ENCODE assay signal across 34 cellular contexts in genomic region chr2:203135105-203135504, GRCh38.
DNase-seq lines count a peak whose midpoint lies in the region; ATAC-seq, FAIRE-seq and TF ChIP-seq lines count a peak whose summit lies in the region.
"Had no signal": no experiment of that assay in that cellular context is flagged by ENCODE, and none has a peak within 500 bp of the region (broad histone marks: within the 10 kb centered on the region; RNA-seq: fewer than 3 reads in every experiment).

No MANE protein-coding gene starts in this region.

- peak overlapping the region; percentile 57 for H3K27ac Mint-ChIP-seq in nephron progenitor cell
- H3K27ac Mint-ChIP-seq: B cell; CD14-positive monocyte; CD4-positive, alpha-beta memory T cell; CD4-positive, alpha-beta T cell; CD8-positive, alpha-beta T cell had no signal

- H3K36me3 ChIP-seq in HepG2 (replicated peaks in 1 of 2; ENCODE audit: control insufficient read depth in 1 of 2, insufficient read depth in 2 of 2, low read length in 2 of 2): peaks cover 0 to 5% of the 10 kb centered on the region in 2 experiments; a peak in 3 of 5 replicates
- peaks cover 0 to 35% (median 4%) of the 10 kb centered on the region in 4 donors for H3K36me3 ChIP-seq in right lobe of liver
- peaks cover 8% of the 10 kb centered on the region; the same call in 1 of the 3 replicates for H3K36me3 ChIP-seq in K562 (ENCODE audit: control insufficient read depth, insufficient read depth, low read length)
- H3K36me3 ChIP-seq: BE2C, BLaER1 had no signal

- H3K27me3 ChIP-seq in HepG2 (ENCODE audit: control insufficient read depth in 1 of 2, insufficient read depth in 2 of 2, low read length in 2 of 2) (no peaks in the 10 kb centered on the region), right lobe of liver (no peaks in the 10 kb centered on the region), K562 (ENCODE audit: control insufficient read depth in 2 of 2, insufficient read depth in 2 of 2, low read length in 2 of 2) (no peaks in the 10 kb centered on the region)
- H3K27me3 ChIP-seq: BE2C; BLaER1; BLaER1 treated with 17β-estradiol and CSF1 and Interleukin-3, amounts not matched to agents 10 nM and 100 nM had no signal

- WGBS in HepG2 (ENCODE audit: low lambda C conversion rate): 87% methylated on average over 4 of the region's 4 CpGs
- 89% methylated on average over 2 of the region's 4 CpGs for WGBS in right lobe of liver (ENCODE audit: insufficient coverage, low coverage, low lambda C conversion rate, missing lambda C conversion rate)
- 40% methylated on average over 2 of the region's 4 CpGs for WGBS in K562 (ENCODE audit: insufficient coverage, low coverage, missing lambda C conversion rate)

- no peak overlapping the region for H3K27ac ChIP-seq in HepG2 (ENCODE audit: extremely low read length, insufficient read depth, low read length)
- no peak overlapping the region for H3K27ac ChIP-seq in right lobe of liver
- H3K27ac ChIP-seq in K562 (ENCODE audit: extremely low read depth, low read depth, low read length): no peak overlapping the region
- H3K27ac ChIP-seq: 22Rv1; A549; BLaER1; BLaER1 treated with 17β-estradiol and CSF1 and Interleukin-3, amounts not matched to agents 10 nM and 100 nM; C4-2B had no signal

- no peaks in the 10 kb centered on the region for H3K36me3 Mint-ChIP-seq in nephron progenitor cell (ENCODE audit: low read depth)

- H2AFZ ChIP-seq in HepG2 (ENCODE audit: low read length) (no peak overlapping the region), K562 (ENCODE audit: low read depth, low read length) (no peak overlapping the region)

- no peak for TF ChIP-seq EP300 in HepG2 (IDR thresholded peaks at IDR 0.05; ENCODE audit: low read depth in 2 of 2, low read length in 2 of 2)
- TF ChIP-seq EP300 in HepG2 (CRISPR knock-in tag; IDR thresholded peaks at IDR 0.05; ENCODE audit: borderline replicate concordance): no peak
- TF ChIP-seq EP300 in K562 (IDR thresholded peaks at IDR 0.05; ENCODE audit: low read length): no peak

- no peaks in the 10 kb centered on the region for H3K4me1 Mint-ChIP-seq in nephron progenitor cell
- H3K4me1 Mint-ChIP-seq: B cell; CD14-positive monocyte; CD4-positive, alpha-beta memory T cell; CD8-positive, alpha-beta memory T cell had no signal

- H3K4me1 ChIP-seq in HepG2 (ENCODE audit: insufficient read depth, low read length) (no peaks in the 10 kb centered on the region), right lobe of liver (no peaks in the 10 kb centered on the region), K562 (replicated peaks in 1 of 2; ENCODE audit: control insufficient read depth in 2 of 2, insufficient read depth in 2 of 2, low read length in 2 of 2) (no peaks in the 10 kb centered on the region)
- H3K4me1 ChIP-seq: A549; BE2C; BLaER1; BLaER1 treated with 17β-estradiol and CSF1 and Interleukin-3, amounts not matched to agents 10 nM and 100 nM; Caco-2 had no signal

- no peak for TF ChIP-seq CTCF in HepG2 (CRISPR knock-in tag; IDR thresholded peaks at IDR 0.05)
- TF ChIP-seq CTCF in right lobe of liver (IDR thresholded peaks at IDR 0.05): no peak
- TF ChIP-seq CTCF in K562 (IDR thresholded peaks at IDR 0.05 in 2 of 3, conservative IDR thresholded peaks at IDR 0.05 in 1 of 3; ENCODE audit: insufficient read depth in 2 of 3, low read depth in 1 of 3, low read length in 3 of 3): no peak
- TF ChIP-seq CTCF in nephron progenitor cell (IDR thresholded peaks at IDR 0.05): no peak

- POLR2A ChIA-PET in HepG2 (lab: Yijun Ruan, JAX): no interaction called here
- POLR2A ChIA-PET in K562 (lab: Yijun Ruan, JAX): no interaction called here

- H3K4me3 ChIP-seq in HepG2 (replicated peaks in 1 of 3; ENCODE audit: insufficient read depth in 1 of 3, low read depth in 2 of 3, low read length in 3 of 3) (no peak overlapping the region), right lobe of liver (no peak overlapping the region), K562 (no peak overlapping the region)
- H3K4me3 ChIP-seq: A549; BLaER1; BLaER1 treated with 17β-estradiol and CSF1 and Interleukin-3, amounts not matched to agents 10 nM and 100 nM had no signal

- H3K4me2 ChIP-seq in HepG2 (ENCODE audit: low read depth, low read length): no peak overlapping the region
- no peak overlapping the region for H3K4me2 ChIP-seq in K562 (ENCODE audit: insufficient read depth, low read length)
- H3K4me2 ChIP-seq: A549; BLaER1; BLaER1 treated with 17β-estradiol and CSF1 and Interleukin-3, amounts not matched to agents 10 nM and 100 nM had no signal

- BruUV-seq in HepG2 (replicated peaks; lab: Mats Ljungman, UMichigan) (no TSS peak), K562 (replicated peaks; lab: Mats Ljungman, UMichigan) (no TSS peak)

- intact Hi-C loops in HepG2 (cut with micrococcal nuclease; ENCODE audit: unreplicated experiment): no loop called here
- intact Hi-C loops in right lobe of liver (cut with DNase I): no loop called here
- intact Hi-C loops in K562 (cut with micrococcal nuclease): no loop called here

- TF ChIP-seq RAD21 in HepG2 (CRISPR knock-in tag; IDR thresholded peaks at IDR 0.05) (no peak), K562 (CRISPR knock-in tag; conservative IDR thresholded peaks at IDR 0.05 in 1 of 2, IDR thresholded peaks at IDR 0.05 in 1 of 2) (no peak)

- FAIRE-seq in HepG2 (lab: Jason Lieb, UNC) (no peak), K562 (lab: Jason Lieb, UNC) (no peak)
- FAIRE-seq: A549, D721Med had no signal

- H3K4me3 Mint-ChIP-seq in nephron progenitor cell: no peak overlapping the region
- H3K4me3 Mint-ChIP-seq: B cell; CD14-positive monocyte; CD4-positive, alpha-beta memory T cell; CD4-positive, alpha-beta T cell; CD4-positive, CD25-positive, alpha-beta regulatory T cell; CD8-positive, alpha-beta memory T cell; CD8-positive, alpha-beta T cell had no signal

- no peaks in the 10 kb centered on the region for H4K20me1 ChIP-seq in HepG2 (ENCODE audit: insufficient read depth, low read length)
- H4K20me1 ChIP-seq in K562 (replicated peaks; ENCODE audit: control insufficient read depth, insufficient read depth, low read length): no peaks in the 10 kb centered on the region
- H4K20me1 ChIP-seq: BLaER1; BLaER1 treated with 17β-estradiol and CSF1 and Interleukin-3, amounts not matched to agents 10 nM and 100 nM had no signal

- no peaks in the 10 kb centered on the region for H3K9me1 ChIP-seq in K562 (ENCODE audit: control insufficient read depth, insufficient read depth, low read length)

- H3K9ac ChIP-seq in HepG2 (ENCODE audit: insufficient read depth, low read depth, low read length) (no peak overlapping the region), K562 (ENCODE audit: insufficient read depth in 1 of 2, low read depth in 2 of 2, low read length in 2 of 2) (no peak overlapping the region)
- H3K9ac ChIP-seq: BLaER1; BLaER1 treated with 17β-estradiol and CSF1 and Interleukin-3, amounts not matched to agents 10 nM and 100 nM had no signal

- H3K9me3 Mint-ChIP-seq in nephron progenitor cell: no peaks in the 10 kb centered on the region
- H3K9me3 Mint-ChIP-seq: CD14-positive monocyte; CD4-positive, alpha-beta memory T cell; CD4-positive, alpha-beta T cell; CD4-positive, CD25-positive, alpha-beta regulatory T cell; CD8-positive, alpha-beta memory T cell; CD8-positive, alpha-beta T cell had no signal

- no peaks in the 10 kb centered on the region for H3K27me3 Mint-ChIP-seq in nephron progenitor cell (ENCODE audit: low read depth, poor library complexity)
- H3K27me3 Mint-ChIP-seq: B cell; CD4-positive, alpha-beta memory T cell; CD4-positive, alpha-beta T cell; CD4-positive, CD25-positive, alpha-beta regulatory T cell; CD8-positive, alpha-beta memory T cell had no signal

- no peak for TF ChIP-seq POLR2A in HepG2 (IDR thresholded peaks at IDR 0.05; ENCODE audit: insufficient read depth in 1 of 2, low read depth in 2 of 2, low read length in 2 of 2)
- no peak for TF ChIP-seq POLR2A in right lobe of liver (IDR thresholded peaks at IDR 0.05)
- TF ChIP-seq POLR2A in K562 (conservative IDR thresholded peaks at IDR 0.05): no peak

- in situ Hi-C loops in HepG2 (cut with HindIII; ENCODE audit: extremely low pct_ligation_motif_present, low pct_unique_long_range_greater_than_20kb): loop anchor here (25.0 kb wide), 1 partner anchor 548 kb away; no protein-coding TSS in a partner anchor
- in situ Hi-C loops in K562 (cut with MboI): no loop called here

- no peaks in the 10 kb centered on the region for H3K9me3 ChIP-seq in HepG2 (ENCODE audit: low read length)
- H3K9me3 ChIP-seq in right lobe of liver: no peaks in the 10 kb centered on the region
- H3K9me3 ChIP-seq in K562 (replicated peaks; ENCODE audit: control insufficient read depth, insufficient read depth, low read depth, low read length): no peaks in the 10 kb centered on the region
- H3K9me3 ChIP-seq: A549; BE2C; BLaER1; BLaER1 treated with 17β-estradiol and CSF1 and Interleukin-3, amounts not matched to agents 10 nM and 100 nM; Caco-2 had no signal

- no peak for ATAC-seq in HepG2
- ATAC-seq in right lobe of liver: no peak
- ATAC-seq in K562: no peak
- no peak for ATAC-seq in GM18519 (IDR thresholded peaks at IDR 0.05; ENCODE audit: low FRiP score, unreplicated experiment)
- ATAC-seq: A549; CD8-positive, alpha-beta T cell had no signal

- CTCF ChIA-PET in HepG2 (lab: Yijun Ruan, JAX; ENCODE audit: low intra/inter-chr PET ratio, low total read pairs) (no interaction called here), K562 (lab: Yijun Ruan, JAX; ENCODE audit: low intra/inter-chr PET ratio) (no interaction called here)

- no peaks in the 10 kb centered on the region for H3K79me2 ChIP-seq in HepG2 (ENCODE audit: insufficient read depth, low read length)
- H3K79me2 ChIP-seq in K562 (ENCODE audit: control insufficient read depth, insufficient read depth, low read length): no peaks in the 10 kb centered on the region

- DNase-seq in HepG2 (ENCODE audit: low spot score) (no peak), right lobe of liver (no peak), K562 (ENCODE audit: extremely low read depth in 1 of 4, low spot score in 3 of 4) (no peak), nephron progenitor cell (no peak), UCSD-AML1 (lab: John Stamatoyannopoulos, UW; ENCODE audit: unreplicated experiment) (no peak)
- DNase-seq: 8988T; ACHN; AML-193; BE2C; C1 segment of cervical spinal cord; Caco-2; Calu3; CD4-positive, alpha-beta memory T cell; CD4-positive, alpha-beta T cell; CD4-positive, CD25-positive, alpha-beta regulatory T cell; CD8-positive, alpha-beta memory T cell; COR-L47; DMS 273 treated with DMSO at 0.1 percent for 48 hours; DMS153; DMS53; DMS79; DMS79 treated with DMSO at 0.1 percent for 48 hours; DND-41; EL had no signal

TF ChIP-seq in HepG2, 621 proteins besides CTCF, POLR2A, EP300 and RAD21 (continues in another document):
- TF ChIP-seq ZKSCAN1 (IDR thresholded peaks at IDR 0.05; ENCODE audit: low read length): peak; percentile 86

TF ChIP-seq in K562, 482 proteins besides CTCF, POLR2A, EP300 and RAD21:
- TF ChIP-seq ZNF766 (CRISPR knock-in tag; conservative IDR thresholded peaks at IDR 0.05): no peak
- peak; percentile 87 for TF ChIP-seq ZKSCAN1 (IDR thresholded peaks at IDR 0.05; ENCODE audit: low read depth, low read length)
- no peak for TF ChIP-seq ZNF143 (CRISPR knock-in tag; IDR thresholded peaks at IDR 0.05)

Comparison
In these comparisons a context has a peak if more than half of its experiments do, and no peak if none do; other contexts are left out.
1. Of the 241 proteins assayed by ChIP-seq in both HepG2 and K562: peak only in HepG2: none; only in K562: none; in both: ZKSCAN1; in neither: 240.